In the genomic region with DNA sequence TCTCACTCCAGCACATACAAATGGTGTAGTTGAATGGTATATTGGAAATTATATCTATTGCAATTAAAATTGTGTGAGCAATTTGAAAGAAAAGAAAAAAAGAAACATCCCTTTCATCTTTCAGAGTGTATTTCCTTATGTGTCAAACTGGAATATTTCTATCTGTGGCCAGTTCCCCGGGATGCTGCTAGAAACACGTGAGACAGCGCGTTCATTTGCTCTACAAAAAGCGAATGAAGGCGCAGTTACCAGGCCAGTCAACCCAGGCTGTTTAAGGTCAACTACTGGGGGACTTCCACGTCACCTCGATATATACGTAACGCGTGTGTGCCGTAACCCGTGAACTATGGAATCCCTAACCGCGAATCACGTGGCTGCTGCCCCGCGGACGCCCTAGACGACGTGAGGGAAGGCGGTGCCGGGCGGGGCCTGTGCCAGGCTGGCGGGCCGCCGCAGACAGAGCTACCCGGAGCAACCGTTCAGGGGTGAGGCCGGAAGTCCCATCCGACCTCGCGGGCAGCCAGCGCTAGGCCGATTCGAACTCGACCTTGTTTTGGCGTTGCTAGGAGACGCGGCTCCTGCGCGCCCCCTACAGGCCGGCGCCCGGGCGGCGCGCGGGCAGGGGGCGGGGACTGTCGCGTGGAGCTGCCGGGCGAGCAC, we compare ENCODE assay signal across 8 cellular contexts. TPM values are rescaled to one million over a fixed set of nuclear protein-coding genes. Genes with fewer than 3 reads are reported as not detected.
DNase-seq lines count a peak whose midpoint lies in the region; ATAC-seq, FAIRE-seq and TF ChIP-seq lines count a peak whose summit lies in the region.

No MANE protein-coding gene starts in this region.

- peak; percentile 66 for DNase-seq in GM04504 (ENCODE audit: low read depth)
- peak; percentile 84 for DNase-seq in HFFc6
- DNase-seq in NAMALWA (ENCODE audit: low spot score) = peak; percentile 96
- peak; percentile 96 for DNase-seq in Right ventricle myocardium superior
- peak; percentile 91 to 96 (median 95) for DNase-seq in pancreas
- peak; percentile 87 to 94 for DNase-seq in tibial artery

- WGBS in pancreas, 2 donors = 1 to 2% methylated on average over 45 to 54 of the region's 54 CpGs

- H3K27me3 Mint-ChIP-seq in HFFc6 (ENCODE audit: insufficient read depth) = no peaks in the 10 kb centered on the region
- no peaks in the 10 kb centered on the region for H3K27me3 Mint-ChIP-seq in activated naive CD8-positive, alpha-beta T cell

- H3K27ac ChIP-seq in pancreas (peak overlapping the region; percentile 84 to 98 (median 94)), tibial artery (peak overlapping the region; percentile 84)

- peaks cover 19% of the 10 kb centered on the region for H3K36me3 Mint-ChIP-seq in HFFc6 (ENCODE audit: low read depth)
- no peaks in the 10 kb centered on the region for H3K36me3 Mint-ChIP-seq in activated naive CD8-positive, alpha-beta T cell

- intact Hi-C loops in Right ventricle myocardium superior (cut with DNase I) (loop anchor here (5.0 to 10.0 kb wide), 2 partner anchors 41 to 428 kb away; no protein-coding TSS in a partner anchor), pancreas (cut with DNase I) (loop anchor here in 1 of 3 donors (10.0 kb wide), 1 partner anchor 488 kb away; no protein-coding TSS in a partner anchor), tibial artery (cut with DNase I; ENCODE audit: low total_unique reads) (no loop called here)

- H3K4me1 ChIP-seq in pancreas (peaks cover 0 to 3% (median 0%) of the 10 kb centered on the region in 3 donors), tibial artery (peaks cover 0 to 4% (median 0%) of the 10 kb centered on the region in 4 donors)

- no peaks in the 10 kb centered on the region for H3K36me3 ChIP-seq in pancreas
- no peaks in the 10 kb centered on the region for H3K36me3 ChIP-seq in tibial artery

- H3K27ac Mint-ChIP-seq in HFFc6 = peak overlapping the region; percentile 51
- H3K27ac Mint-ChIP-seq in activated naive CD8-positive, alpha-beta T cell = peak overlapping the region; percentile 89

- H3K4me3 Mint-ChIP-seq in HFFc6 = peak overlapping the region; percentile 90
- peak overlapping the region; percentile 95 for H3K4me3 Mint-ChIP-seq in activated naive CD8-positive, alpha-beta T cell

- no peaks in the 10 kb centered on the region for H3K9me3 Mint-ChIP-seq in HFFc6
- H3K9me3 Mint-ChIP-seq in activated naive CD8-positive, alpha-beta T cell (ENCODE audit: low read depth) = no peaks in the 10 kb centered on the region

- H3K27me3 ChIP-seq in pancreas = no peaks in the 10 kb centered on the region
- H3K27me3 ChIP-seq in tibial artery = no peaks in the 10 kb centered on the region

- FAIRE-seq in pancreas (lab: Jason Lieb, UNC) = peak; percentile 34

- H3K9me3 ChIP-seq in pancreas (no peaks in the 10 kb centered on the region), tibial artery (no peaks in the 10 kb centered on the region)

- TF ChIP-seq CTCF in HFFc6 (IDR thresholded peaks at IDR 0.05) (peak; percentile 98), pancreas (IDR thresholded peaks at IDR 0.05) (peak; percentile 97 to 98 (median 97)), tibial artery (IDR thresholded peaks at IDR 0.05) (peak; percentile 86 to 93)

- H3K4me1 Mint-ChIP-seq in HFFc6 (ENCODE audit: low read depth) = peaks cover 48% of the 10 kb centered on the region
- H3K4me1 Mint-ChIP-seq in activated naive CD8-positive, alpha-beta T cell (ENCODE audit: low read depth) = peaks cover 35% of the 10 kb centered on the region

- peak; percentile 89 for ATAC-seq in SK-N-SH treated with all-trans-retinoic acid at 6 μM for 48 hours
- ATAC-seq in Right ventricle myocardium superior (ENCODE audit: poor library complexity) = peak; percentile 92
- ATAC-seq in pancreas = peak; percentile 82 to 92 (median 86)

- peak overlapping the region; percentile 86 to 95 (median 88) for H3K4me3 ChIP-seq in pancreas
- H3K4me3 ChIP-seq in tibial artery = peak overlapping the region; percentile 92 to 95

TF ChIP-seq in SK-N-SH treated with all-trans-retinoic acid at 6 μM for 48 hours, 23 proteins besides CTCF, POLR2A, EP300 and RAD21:
- TF ChIP-seq ZFP3 (CRISPR knock-in tag; IDR thresholded peaks at IDR 0.05) (peak; percentile 65; the same call in 1 of the 2 replicates), GLIS3 (CRISPR knock-in tag; IDR thresholded peaks at IDR 0.05) (no peak), TSHZ2 (CRISPR knock-in tag; IDR thresholded peaks at IDR 0.05) (peak; percentile 40; the same call in 1 of the 2 replicates), TCF4 (CRISPR knock-in tag; IDR thresholded peaks at IDR 0.05; ENCODE audit: borderline replicate concordance) (no peak), ESRRG (CRISPR knock-in tag; IDR thresholded peaks at IDR 0.05) (0 out of 2 replicates have a peak, but pooled peaks have one; percentile 69), ZFP30 (CRISPR knock-in tag; IDR thresholded peaks at IDR 0.05) (no peak; the same call in 1 of the 2 replicates), SNAI2 (CRISPR knock-in tag; IDR thresholded peaks at IDR 0.05) (peak; percentile 86; the same call in 1 of the 2 replicates), ISL1 (CRISPR knock-in tag; IDR thresholded peaks at IDR 0.05) (peak; percentile 29; the same call in 1 of the 2 replicates), CSDC2 (CRISPR knock-in tag; IDR thresholded peaks at IDR 0.05) (peak; percentile 85)

RNA-seq across cellular contexts. Expression of gene ARL4A, which starts 1.1 kb away (rescaled TPM):
- total RNA-seq in HFFc6 (2021; fragmentation: NEBNext Ultra II Directional; extraction: Animal tissue kit (Norgen Biotek cat#: 25700)) = 10 to 100 TPM; 12.5 to 15.5 (median 14.7) TPM
- total RNA-seq in Right ventricle myocardium superior (10.9 TPM), pancreas (1 to 10 TPM; 1.9 to 7.3 (median 4.2) TPM)
- polyA plus RNA-seq in pancreas = 1 to 10 TPM; 3.6 to 8.6 TPM

Comparison
In these comparisons a context has a peak if more than half of its experiments do, and no peak if none do; other contexts are left out.
1. Peak in every context shown above with its lines: DNase-seq, ATAC-seq, H3K4me3 ChIP-seq and H3K27ac ChIP-seq.